10 cellular contexts compared by ENCODE assay signal in the genomic region with DNA sequence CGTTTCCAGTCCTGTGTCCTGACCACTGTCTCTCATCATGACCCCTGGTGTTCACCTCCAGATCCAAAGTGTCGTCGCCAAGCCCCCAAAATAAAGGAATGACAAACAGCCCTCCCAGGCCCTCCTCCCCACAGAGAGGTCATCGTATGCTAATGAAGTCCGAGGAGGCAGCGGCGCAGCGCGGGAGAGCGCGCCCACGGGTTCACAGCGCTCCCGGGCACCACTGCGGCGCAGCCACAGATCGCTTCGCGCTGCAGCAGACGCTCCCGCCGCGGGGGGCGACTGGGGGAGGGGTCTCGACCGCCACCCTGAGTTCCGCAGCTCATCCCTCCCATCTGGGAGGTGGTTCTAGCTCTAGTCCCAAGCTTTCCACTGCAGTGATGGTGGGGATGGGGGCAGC. TPM values are rescaled to one million over a fixed set of nuclear protein-coding genes. Genes with fewer than 3 reads are reported as not detected.
DNase-seq lines count a peak whose midpoint lies in the region; ATAC-seq, FAIRE-seq and TF ChIP-seq lines count a peak whose summit lies in the region.
"Had no signal": no experiment of that assay in that cellular context is flagged by ENCODE, and none has a peak within 500 bp of the region (broad histone marks: within the 10 kb centered on the region; RNA-seq: fewer than 3 reads in every experiment).

No MANE protein-coding gene starts in this region.

- H3K27ac ChIP-seq in H1 (ENCODE audit: low read depth, low read length): no peak overlapping the region
- H3K27ac ChIP-seq in tibial artery: peak overlapping the region; percentile 76 to 86

- H4K8ac ChIP-seq in H1 (ENCODE audit: extremely low read depth, insufficient read depth, low read length): no peak overlapping the region

- H2BK120ac ChIP-seq in H1 (replicated peaks; ENCODE audit: low read depth, low read length): no peak overlapping the region

- H3K4me3 Mint-ChIP-seq in memory B cell: peak overlapping the region; percentile 94

- no peak for TF ChIP-seq POLR2A in H1 (IDR thresholded peaks at IDR 0.05; ENCODE audit: control extremely low read depth in 1 of 2, low read depth in 2 of 2, low read length in 2 of 2)
- no peak for TF ChIP-seq POLR2A in GM12891 (IDR thresholded peaks at IDR 0.05; ENCODE audit: low read depth, low read length)

- no peak for FAIRE-seq in H1 (lab: Jason Lieb, UNC)
- no peak for FAIRE-seq in GM12891 (lab: Jason Lieb, UNC)
- FAIRE-seq: bronchial epithelial cell had no signal

- H3K4me1 Mint-ChIP-seq in memory B cell: peaks cover 27% of the 10 kb centered on the region

- no peak overlapping the region for H2AFZ ChIP-seq in H1 (ENCODE audit: low read length)

- TF ChIP-seq CTCF in H1 (IDR thresholded peaks at IDR 0.05; ENCODE audit: control extremely low read depth in 1 of 3, insufficient read depth in 1 of 3, low read depth in 1 of 3, low read length in 3 of 3): no peak
- TF ChIP-seq CTCF in tibial artery (IDR thresholded peaks at IDR 0.05): peak in 1 of 2 experiments; percentile 17

- WGBS in H1 (ENCODE audit: extremely low coverage in 1 of 2, insufficient coverage in 1 of 2, insufficient read length in 1 of 2, insufficient replicate concordance in 2 of 2, low coverage in 1 of 2, low lambda C conversion rate in 2 of 2, missing lambda C conversion rate in 1 of 2), 2 experiments: 5% methylated on average over 14 of the region's 27 CpGs; no CpG with 5 or more reads in 1 of the 2 experiments

- H4K91ac ChIP-seq in H1 (replicated peaks; ENCODE audit: insufficient read length, low read length): no peak overlapping the region

- H3K27me3 ChIP-seq in H1 (replicated peaks in 1 of 4; ENCODE audit: control insufficient read depth in 3 of 4, extremely low read depth in 1 of 4, insufficient read depth in 3 of 4, low read length in 3 of 4) (peaks cover 35 to 50% (median 43%) of the 10 kb centered on the region in 4 experiments), tibial artery (no peaks in the 10 kb centered on the region)

- H3K4me2 ChIP-seq in H1 (ENCODE audit: insufficient read depth in 1 of 2, low read depth in 2 of 2, low read length in 2 of 2): peak overlapping the region; percentile 96 to 98

- H3K9me3 Mint-ChIP-seq in memory B cell: no peaks in the 10 kb centered on the region

- H2BK5ac ChIP-seq in H1 (ENCODE audit: low read depth, low read length): no peak overlapping the region

- H3K56ac ChIP-seq in H1 (replicated peaks; ENCODE audit: insufficient read length, low read depth, low read length): no peak overlapping the region

- no peak overlapping the region for H3K18ac ChIP-seq in H1 (ENCODE audit: extremely low read depth, low read length)

- no peak overlapping the region for H2BK12ac ChIP-seq in H1 (ENCODE audit: low read depth, low read length)

- H3K27ac Mint-ChIP-seq in memory B cell: peak overlapping the region; percentile 89

- H3K14ac ChIP-seq in H1 (ENCODE audit: insufficient read length): no peak overlapping the region

- H3K4me3 ChIP-seq in H1 (ENCODE audit: extremely low read depth in 1 of 4, insufficient read depth in 2 of 4, low read depth in 3 of 4, low read length in 4 of 4): peak overlapping the region; percentile 48 to 68 (median 56); a peak in 7 of 8 replicates
- H3K4me3 ChIP-seq in tibial artery: peak overlapping the region; percentile 66 to 91

- peak overlapping the region in 1 of 4 experiments; percentile 47; a peak in 1 of 7 replicates for H3K9ac ChIP-seq in H1 (replicated peaks in 1 of 4; ENCODE audit: extremely low read depth in 1 of 4, low read depth in 3 of 4, low read length in 3 of 4)

- no peaks in the 10 kb centered on the region for H3K9me3 ChIP-seq in H1 (ENCODE audit: insufficient read depth in 2 of 2, low read depth in 1 of 2, low read length in 1 of 2)
- H3K9me3 ChIP-seq in tibial artery: no peaks in the 10 kb centered on the region

- H3K79me2 ChIP-seq in H1 (ENCODE audit: control insufficient read depth in 1 of 2, insufficient read depth in 2 of 2, low read length in 2 of 2): no peaks in the 10 kb centered on the region

- H3K23me2 ChIP-seq in H1 (ENCODE audit: low read depth, low read length): peaks cover 14% of the 10 kb centered on the region

- no peaks in the 10 kb centered on the region for H4K20me1 ChIP-seq in H1 (replicated peaks in 1 of 2; ENCODE audit: control insufficient read depth in 1 of 2, insufficient read depth in 2 of 2, low read length in 2 of 2)

- intact Hi-C loops in tibial artery (cut with DNase I; ENCODE audit: low total_unique reads): loop anchor here (5.0 to 10.0 kb wide), 2 partner anchors 83 to 614 kb away; no protein-coding TSS in a partner anchor

- DNase-seq in NCI-H2107 (lab: John Stamatoyannopoulos, UW) (peak; percentile 33), NCI-H2107 treated with DMSO at 0.1 percent for 48 hours (lab: John Stamatoyannopoulos, UW; ENCODE audit: unreplicated experiment) (no peak), H1 (ENCODE audit: low read depth in 1 of 2, low spot score in 2 of 2) (peak in 1 of 2 experiments; percentile 67), memory B cell (ENCODE audit: low spot score in 2 of 2) (peak in 1 of 2 donors; percentile 19), tibial artery (peak in 1 of 2 donors; percentile 71), GM12891 (ENCODE audit: insufficient read length, low spot score) (no peak), KG1 (lab: John Stamatoyannopoulos, UW) (no peak)
- DNase-seq: left colon had no signal

- POLR2A ChIA-PET in H1 (lab: Charles Lee; ENCODE audit: partially characterized antibody): no interaction called here

- H3K4me1 ChIP-seq in H1 (replicated peaks in 1 of 4; ENCODE audit: control insufficient read depth in 3 of 4, insufficient read depth in 4 of 4, low read length in 3 of 4): peaks cover 3 to 15% (median 8%) of the 10 kb centered on the region in 4 experiments; a peak in 6 of 7 replicates
- H3K4me1 ChIP-seq in tibial artery: peaks cover 0 to 50% (median 33%) of the 10 kb centered on the region in 4 donors

- H2BK15ac ChIP-seq in H1 (ENCODE audit: low read length): no peak overlapping the region

- H3K36me3 ChIP-seq in H1 (ENCODE audit: control insufficient read depth in 2 of 4, insufficient read depth in 4 of 4, low read length in 3 of 4) (no peaks in the 10 kb centered on the region), tibial artery (no peaks in the 10 kb centered on the region)

- H3K36me3 Mint-ChIP-seq in memory B cell: no peaks in the 10 kb centered on the region

- no peaks in the 10 kb centered on the region for H3K79me1 ChIP-seq in H1 (ENCODE audit: low read depth, low read length)

- H4K5ac ChIP-seq in H1 (ENCODE audit: insufficient read length, low read depth, low read length): no peak overlapping the region

- no peak for ATAC-seq in memory B cell (ENCODE audit: low read depth)
- ATAC-seq in HG02970 (IDR thresholded peaks at IDR 0.05; ENCODE audit: low FRiP score, unreplicated experiment): no peak
- ATAC-seq: left colon had no signal

- no peak overlapping the region for H2AK5ac ChIP-seq in H1 (ENCODE audit: low read depth, low read length)

- H3K23ac ChIP-seq in H1 (ENCODE audit: insufficient read length): no peak overlapping the region

- H3K4ac ChIP-seq in H1 (replicated peaks; ENCODE audit: insufficient read length, low read depth, low read length): no peak overlapping the region

- no peaks in the 10 kb centered on the region for H3K27me3 Mint-ChIP-seq in memory B cell

- no peak for TF ChIP-seq EP300 in H1 (IDR thresholded peaks at IDR 0.05; ENCODE audit: borderline replicate concordance in 1 of 2, low read depth in 2 of 2, low read length in 2 of 2)

- no peak overlapping the region for H2BK20ac ChIP-seq in H1 (ENCODE audit: low read length)

- CTCF ChIA-PET in H1 (lab: Charles Lee; ENCODE audit: partially characterized antibody): interaction anchor here (0.9 to 1.1 kb wide), 2 partner anchors 93 to 178 kb away, joined by 3 read pairs; no protein-coding TSS in a partner anchor

- no peak for TF ChIP-seq RAD21 in H1 (IDR thresholded peaks at IDR 0.05 in 1 of 2, conservative IDR thresholded peaks at IDR 0.05 in 1 of 2; ENCODE audit: low read depth in 2 of 2, low read length in 2 of 2)

TF ChIP-seq in H1, 55 proteins besides CTCF, POLR2A, EP300 and RAD21 (continues in another document):
- TF ChIP-seq E2F6 (IDR thresholded peaks at IDR 0.05) (peak; percentile 36; the same call in 1 of the 2 replicates), KDM4A (IDR thresholded peaks at IDR 0.05; ENCODE audit: low read depth, low read length, severe bottlenecking) (no peak), NANOG (IDR thresholded peaks at IDR 0.05; ENCODE audit: insufficient read depth, low read depth, low read length, poor library complexity, severe bottlenecking) (peak; percentile 53), NRF1 (IDR thresholded peaks at IDR 0.05; ENCODE audit: low read depth, low read length) (no peak)

TF ChIP-seq in GM12891, 5 proteins besides CTCF, POLR2A, EP300 and RAD21:
- TF ChIP-seq POU2F2 (IDR thresholded peaks at IDR 0.05; ENCODE audit: low read depth, low read length) (no peak), POLR2AphosphoS5 (IDR thresholded peaks at IDR 0.05; ENCODE audit: low read depth, low read length) (no peak), TAF1 (IDR thresholded peaks at IDR 0.05; ENCODE audit: low read depth, low read length) (no peak), PAX5 (IDR thresholded peaks at IDR 0.05; ENCODE audit: insufficient read depth, low read length, severe bottlenecking) (no peak), SPI1 (IDR thresholded peaks at IDR 0.05; ENCODE audit: low read depth, low read length) (no peak)

RNA-seq across cellular contexts. Expression of gene DGKG, which starts 1.3 kb away (rescaled TPM):
- 0.30 TPM in 1 of 2 replicates, not detected in the other for total RNA-seq in H1 (2021; fragmentation: NEBNext Ultra II Directional; extraction: Animal tissue kit (Norgen Biotek cat#: 25700))
- polyA plus RNA-seq in H1 (2011; rRNA removed): 0.13 and 0.48 TPM in 2 replicates
- polyA plus RNA-seq in H1 (2011; cell fraction: cytosol; rRNA removed): 0.05 TPM
- polyA plus RNA-seq in H1 (2011; cell fraction: nucleus; rRNA removed): 0.30 TPM
- polyA plus RNA-seq in H1 (2012, experiment 1 of 2): 0.07 to 0.31 TPM (median 0.15 TPM) in 4 replicates
- polyA plus RNA-seq in H1 (2012, experiment 2 of 2): not detected
- 0.20 TPM for polyA plus RNA-seq in H1 (2013, experiment 1 of 2)
- 0.13 TPM for polyA plus RNA-seq in H1 (2013, experiment 2 of 2)
- polyA minus RNA-seq in H1 (2011; rRNA and poly(A)+ RNA removed): 0.22 and 0.34 TPM in 2 replicates
- not detected for polyA minus RNA-seq in H1 (2011; cell fraction: cytosol; rRNA and poly(A)+ RNA removed)
- polyA minus RNA-seq in H1 (2011; cell fraction: nucleus; rRNA and poly(A)+ RNA removed): 0.50 TPM
- 1.2 TPM for polyA plus RNA-seq in GM12891 (2012; ENCODE audit: low read depth, missing spikeins)
- total RNA-seq: bronchial epithelial cell had no signal
